In genomic region chr12:106303202-106303820, GRCh38 we compare ENCODE assay signal across 8 cellular contexts. TPM values are rescaled to one million over a fixed set of nuclear protein-coding genes. Genes with fewer than 3 reads are reported as not detected.
A peak's percentile ranks its signal among the peaks of the same experiment; 100 is the strongest.
DNase-seq lines count a peak whose midpoint lies in the region; ATAC-seq, FAIRE-seq and TF ChIP-seq lines count a peak whose summit lies in the region.

No MANE protein-coding gene starts in this region.

- ATAC-seq in GM21515 (IDR thresholded peaks at IDR 0.05; ENCODE audit: unreplicated experiment) (peak; percentile 33), WTC11 (peak; percentile 82), HG02840 (IDR thresholded peaks at IDR 0.05; ENCODE audit: low FRiP score, unreplicated experiment) (no peak)

- TF ChIP-seq CTCF in WTC11 (IDR thresholded peaks at IDR 0.05) (no peak), breast epithelium (IDR thresholded peaks at IDR 0.05) (no peak)

- CTCF ChIA-PET in WTC11 (lab: Charles Lee): interaction anchor here (1.2 to 3.2 kb wide), 2 partner anchors 21 to 55 kb away, joined by 6 to 11 read pairs; partner anchors contain the start of gene POLR3B

- peak; percentile 60 for DNase-seq in NCI-H146 (lab: John Stamatoyannopoulos, UW)
- DNase-seq in WTC11 (ENCODE audit: low spot score): peak; percentile 82
- peak; percentile 80 to 87 for DNase-seq in breast epithelium (ENCODE audit: low spot score in 2 of 2)
- peak; percentile 77 for DNase-seq in iPS-NIHi11 (ENCODE audit: low spot score)
- peak; percentile 61 for DNase-seq in small intestine

- H3K4me1 ChIP-seq in BLaER1: peaks cover 64% of the 10 kb centered on the region
- H3K4me1 ChIP-seq in breast epithelium: peaks cover 6 to 17% of the 10 kb centered on the region in 2 donors
- H3K4me1 ChIP-seq in small intestine (ENCODE audit: control insufficient read depth in 2 of 2, insufficient read depth in 1 of 2, low read depth in 1 of 2, low read length in 1 of 2): peaks cover 3 to 4% of the 10 kb centered on the region in 2 donors

- no peaks in the 10 kb centered on the region for H3K36me3 ChIP-seq in BLaER1
- H3K36me3 ChIP-seq in breast epithelium: no peaks in the 10 kb centered on the region
- no peaks in the 10 kb centered on the region for H3K36me3 ChIP-seq in small intestine (ENCODE audit: control insufficient read depth in 2 of 2, insufficient read depth in 2 of 2, low read length in 2 of 2)

- H3K9me3 ChIP-seq in BLaER1 (no peaks in the 10 kb centered on the region), breast epithelium (no peaks in the 10 kb centered on the region), small intestine (ENCODE audit: control insufficient read depth, low read depth) (no peaks in the 10 kb centered on the region)

- no peak for FAIRE-seq in small intestine (lab: Jason Lieb, UNC)

- H3K9ac ChIP-seq in BLaER1: peak overlapping the region; percentile 96

- H3K36me3 Mint-ChIP-seq in WTC11: no peaks in the 10 kb centered on the region

- 4 to 5% (median 5%) methylated on average over 23 to 28 of the region's 28 CpGs for WGBS in small intestine, 3 donors

- H3K27ac ChIP-seq in BLaER1 (peak overlapping the region; percentile 99), breast epithelium (peak overlapping the region; percentile 98 to 99), small intestine (ENCODE audit: low read depth in 1 of 2, low read length in 1 of 2) (peak overlapping the region; percentile 86 to 94)

- peak overlapping the region; percentile 94 for H3K4me2 ChIP-seq in BLaER1

- H3K4me3 ChIP-seq in BLaER1 (peak overlapping the region; percentile 94), breast epithelium (peak overlapping the region; percentile 66 to 95 (median 87)), small intestine (ENCODE audit: low read depth in 1 of 2, low read length in 2 of 2) (peak overlapping the region; percentile 75 to 85)

- POLR2A ChIA-PET in WTC11 (lab: Charles Lee): no interaction called here

- H4K20me1 ChIP-seq in BLaER1: no peaks in the 10 kb centered on the region

- intact Hi-C loops in breast epithelium (cut with DNase I; ENCODE audit: low total_unique reads): no loop called here

- H3K27me3 Mint-ChIP-seq in WTC11 (ENCODE audit: low read depth): no peaks in the 10 kb centered on the region

- peak overlapping the region; percentile 86 for H3K4me3 Mint-ChIP-seq in WTC11

- H3K27me3 ChIP-seq in BLaER1: no peaks in the 10 kb centered on the region
- H3K27me3 ChIP-seq in breast epithelium: no peaks in the 10 kb centered on the region
- H3K27me3 ChIP-seq in small intestine (ENCODE audit: control insufficient read depth in 2 of 2, insufficient read depth in 2 of 2, low read length in 2 of 2): no peaks in the 10 kb centered on the region

- H3K27ac Mint-ChIP-seq in WTC11: peak overlapping the region; percentile 51

- peaks cover 30% of the 10 kb centered on the region for H3K4me1 Mint-ChIP-seq in WTC11

- H3K9me3 Mint-ChIP-seq in WTC11: no peaks in the 10 kb centered on the region

- TF ChIP-seq POLR2A in breast epithelium (IDR thresholded peaks at IDR 0.05): no peak

TF ChIP-seq in WTC11, 78 proteins besides CTCF, POLR2A, EP300 and RAD21:
- no peak for TF ChIP-seq ZNF416 (CRISPR knock-in tag; IDR thresholded peaks at IDR 0.05)
- 0 out of 2 replicates have a peak, but pooled peaks have one; percentile 26 for TF ChIP-seq ZNF317 (CRISPR knock-in tag; IDR thresholded peaks at IDR 0.05; ENCODE audit: borderline replicate concordance, low read depth)

RNA-seq across cellular contexts. Expression of gene TCP11L2, which starts 0.8 kb away (rescaled TPM):
- total RNA-seq in WTC11 (2021): 11.9 to 12.8 TPM (median 12.3 TPM) in 3 replicates
- 10 to 100 TPM; 31.2 to 53.7 (median 35.4) TPM for total RNA-seq in breast epithelium
- 1 to 10 TPM; 2.7 to 6.2 (median 5.3) TPM for polyA plus RNA-seq in small intestine

RNA-seq across cellular contexts. Expression of gene POLR3B, which starts 54.2 kb away (rescaled TPM):
- total RNA-seq in WTC11 (2021) (9.0 to 10.2 TPM (median 9.4 TPM) in 3 replicates), breast epithelium (1 to 10 TPM; 7.0 to 9.8 (median 9.2) TPM)
- polyA plus RNA-seq in small intestine: 1 to 10 TPM; 1.8 to 5.3 (median 2.7) TPM

RNA-seq across cellular contexts. Expression of gene CKAP4, which starts 55.5 kb away (rescaled TPM):
- total RNA-seq in WTC11 (2021) (67.2 to 69.6 TPM (median 67.8 TPM) in 3 replicates), breast epithelium (10 to 100 TPM; 22.0 to 39.3 (median 30.9) TPM)
- 10 to 100 TPM in 1 of 3 donors, 1 to 10 TPM in 2; 2.0 to 34.5 (median 4.1) TPM for polyA plus RNA-seq in small intestine
